In genomic region chr16:88468289-88469129, GRCh38 we compare ENCODE assay signal across 8 cellular contexts. TPM values are rescaled to one million over a fixed set of nuclear protein-coding genes. Genes with fewer than 3 reads are reported as not detected.
DNase-seq lines count a peak whose midpoint lies in the region; ATAC-seq and TF ChIP-seq lines count a peak whose summit lies in the region.

No MANE protein-coding gene starts in this region.

- TF ChIP-seq CTCF in gastroesophageal sphincter (IDR thresholded peaks at IDR 0.05): no peak

- no peak for TF ChIP-seq POLR2A in gastroesophageal sphincter (IDR thresholded peaks at IDR 0.05)

- no peak overlapping the region for H3K4me3 Mint-ChIP-seq in activated CD8-positive, alpha-beta T cell treated with anti-CD3 and anti-CD28 coated beads, Interleukin-2, amount 10 ng/mL, durations not matched to agents 7 days and 5 days

- H2BK120ac ChIP-seq in mesenchymal stem cell (ENCODE audit: low read depth, low read length): no peak overlapping the region

- H3K14ac ChIP-seq in mesenchymal stem cell (ENCODE audit: low read length in 2 of 2): no peak overlapping the region

- no peak overlapping the region for H2AFZ ChIP-seq in mesenchymal stem cell (ENCODE audit: low read depth, low read length)

- H3K36me3 Mint-ChIP-seq in activated CD8-positive, alpha-beta T cell treated with anti-CD3 and anti-CD28 coated beads, Interleukin-2, amount 10 ng/mL, durations not matched to agents 7 days and 5 days (ENCODE audit: low read depth): no peaks in the 10 kb centered on the region

- peak; percentile 43 for ATAC-seq in activated CD8-positive, alpha-beta T cell treated with anti-CD3 and anti-CD28 coated beads, Interleukin-2, amount 10 ng/mL, durations not matched to agents 7 days and 5 days
- ATAC-seq in GM19397 (IDR thresholded peaks at IDR 0.05; ENCODE audit: unreplicated experiment): no peak
- ATAC-seq in gastroesophageal sphincter: no peak

- no peak overlapping the region for H2BK15ac ChIP-seq in mesenchymal stem cell (ENCODE audit: low read depth, poor library complexity, severe bottlenecking)

- H2BK5ac ChIP-seq in mesenchymal stem cell (ENCODE audit: low read depth, low read length, poor library complexity, severe bottlenecking): no peak overlapping the region

- H3K4ac ChIP-seq in mesenchymal stem cell (ENCODE audit: low read depth in 1 of 2, low read length in 2 of 2): no peak overlapping the region

- DNase-seq in D341Med (ENCODE audit: low spot score) (peak; percentile 82), HuH-7.5 (ENCODE audit: low spot score) (peak; percentile 98), mesenchymal stem cell (peak; percentile 27), NCI-H510A treated with DMSO at 0.1 percent for 48 hours (lab: John Stamatoyannopoulos, UW) (no peak), NCI-H2029 treated with DMSO at 0.1 percent for 48 hours (lab: John Stamatoyannopoulos, UW) (no peak)
- DNase-seq in activated CD8-positive, alpha-beta T cell treated with anti-CD3 and anti-CD28 coated beads, Interleukin-2, amount 10 ng/mL, durations not matched to agents 7 days and 5 days: no peak

- no peak overlapping the region for H3K9ac ChIP-seq in mesenchymal stem cell (ENCODE audit: low read length)

- H3K18ac ChIP-seq in mesenchymal stem cell (ENCODE audit: low read depth in 1 of 2, low read length in 2 of 2): no peak overlapping the region

- no peak overlapping the region for H3K27ac ChIP-seq in mesenchymal stem cell (ENCODE audit: low read length, poor library complexity, severe bottlenecking)
- H3K27ac ChIP-seq in gastroesophageal sphincter: no peak overlapping the region

- no peak overlapping the region for H3K27ac Mint-ChIP-seq in activated CD8-positive, alpha-beta T cell treated with anti-CD3 and anti-CD28 coated beads, Interleukin-2, amount 10 ng/mL, durations not matched to agents 7 days and 5 days

- WGBS in mesenchymal stem cell: 54% methylated on average over 17 of the region's 18 CpGs
- WGBS in gastroesophageal sphincter (ENCODE audit: low coverage in 1 of 2), 2 donors: 20 to 40% methylated on average over 1 of the region's 18 CpGs

- H3K9me3 ChIP-seq in mesenchymal stem cell (ENCODE audit: control insufficient read depth, low read length) (no peaks in the 10 kb centered on the region), gastroesophageal sphincter (no peaks in the 10 kb centered on the region)

- peak overlapping the region in 1 of 2 experiments; percentile 15 for H2BK12ac ChIP-seq in mesenchymal stem cell (ENCODE audit: low read length in 2 of 2)

- CTCF ChIA-PET in activated CD8-positive, alpha-beta T cell treated with anti-CD3 and anti-CD28 coated beads, Interleukin-2, amount 10 ng/mL, durations not matched to agents 7 days and 5 days (lab: Charles Lee): no interaction called here

- no peak for TF ChIP-seq EP300 in gastroesophageal sphincter (IDR thresholded peaks at IDR 0.05)

- H3K27me3 Mint-ChIP-seq in activated CD8-positive, alpha-beta T cell treated with anti-CD3 and anti-CD28 coated beads, Interleukin-2, amount 10 ng/mL, durations not matched to agents 7 days and 5 days (ENCODE audit: low read depth): no peaks in the 10 kb centered on the region

- no peak overlapping the region for H2AK5ac ChIP-seq in mesenchymal stem cell (ENCODE audit: low read length, severe bottlenecking)

- H3K4me1 ChIP-seq in mesenchymal stem cell (ENCODE audit: control insufficient read depth, insufficient read depth, low read depth, low read length) (peaks cover 17% of the 10 kb centered on the region), gastroesophageal sphincter (peaks cover 0 to 8% (median 0%) of the 10 kb centered on the region in 3 donors)

- H3K27me3 ChIP-seq in mesenchymal stem cell (ENCODE audit: control insufficient read depth in 1 of 2, insufficient read depth in 1 of 2, low read length in 2 of 2): no peaks in the 10 kb centered on the region
- peaks cover 59% of the 10 kb centered on the region for H3K27me3 ChIP-seq in gastroesophageal sphincter

- no peak overlapping the region for H3K23ac ChIP-seq in mesenchymal stem cell (ENCODE audit: low read length in 2 of 2)

- H4K8ac ChIP-seq in mesenchymal stem cell (ENCODE audit: low read length): no peak overlapping the region

- H3K36me3 ChIP-seq in mesenchymal stem cell (ENCODE audit: control insufficient read depth in 1 of 2, insufficient read depth in 2 of 2, low read depth in 1 of 2, low read length in 2 of 2): peaks cover 0 to 17% of the 10 kb centered on the region in 2 experiments
- H3K36me3 ChIP-seq in gastroesophageal sphincter: no peaks in the 10 kb centered on the region

- no peak overlapping the region for H4K91ac ChIP-seq in mesenchymal stem cell (ENCODE audit: low read length)

- H3K4me3 ChIP-seq in mesenchymal stem cell (ENCODE audit: insufficient read depth in 1 of 2, low read depth in 1 of 2, low read length in 2 of 2) (no peak overlapping the region), gastroesophageal sphincter (no peak overlapping the region)

- no peak overlapping the region for H3K4me2 ChIP-seq in mesenchymal stem cell (ENCODE audit: low read length, poor library complexity, severe bottlenecking)

- H3K9me3 Mint-ChIP-seq in activated CD8-positive, alpha-beta T cell treated with anti-CD3 and anti-CD28 coated beads, Interleukin-2, amount 10 ng/mL, durations not matched to agents 7 days and 5 days (ENCODE audit: insufficient read depth): no peaks in the 10 kb centered on the region

- peaks cover 75% of the 10 kb centered on the region for H3K4me1 Mint-ChIP-seq in activated CD8-positive, alpha-beta T cell treated with anti-CD3 and anti-CD28 coated beads, Interleukin-2, amount 10 ng/mL, durations not matched to agents 7 days and 5 days (ENCODE audit: low read depth)

- POLR2A ChIA-PET in activated CD8-positive, alpha-beta T cell treated with anti-CD3 and anti-CD28 coated beads, Interleukin-2, amount 10 ng/mL, durations not matched to agents 7 days and 5 days (lab: Charles Lee): no interaction called here

- H3K79me1 ChIP-seq in mesenchymal stem cell (replicated peaks; ENCODE audit: low read length, poor library complexity, severe bottlenecking): peaks cover 38% of the 10 kb centered on the region

RNA-seq across cellular contexts. Expression of gene ZFPM1, which starts 15.4 kb away (rescaled TPM):
- total RNA-seq in activated CD8-positive, alpha-beta T cell treated with anti-CD3 and anti-CD28 coated beads, Interleukin-2, amount 10 ng/mL, durations not matched to agents 7 days and 5 days: 10 to 100 TPM; 15.8 to 19.3 TPM
- polyA plus RNA-seq in mesenchymal stem cell (2013, experiment 1 of 2): 3.4 TPM
- 3.4 TPM for polyA plus RNA-seq in mesenchymal stem cell (2013, experiment 2 of 2)
- total RNA-seq in gastroesophageal sphincter: 1 to 10 TPM in 1 of 4 donors, under 1 TPM in 3; 0.40 to 1.4 (median 0.59) TPM

Comparison
In these comparisons a context has a peak if more than half of its experiments do, and no peak if none do; other contexts are left out.
1. DNase-seq: peak in D341Med (single experiment), HuH-7.5 (single experiment) and mesenchymal stem cell (single experiment); none in activated CD8-positive, alpha-beta T cell treated with anti-CD3 and anti-CD28 coated beads, Interleukin-2, amount 10 ng/mL, durations not matched to agents 7 days and 5 days (single experiment), NCI-H510A treated with DMSO at 0.1 percent for 48 hours (single experiment) and NCI-H2029 treated with DMSO at 0.1 percent for 48 hours (single experiment).
2. RNA of gene ZFPM1, which starts 15.4 kb away (total RNA-seq): 15.8 to 19.3 TPM in activated CD8-positive, alpha-beta T cell treated with anti-CD3 and anti-CD28 coated beads, Interleukin-2, amount 10 ng/mL, durations not matched to agents 7 days and 5 days; 0.40 to 1.4 TPM in gastroesophageal sphincter; every median in the first group is over 4 times any median in the second.